18 cellular contexts compared by ENCODE assay signal in genomic region chr17:17089206-17089550, GRCh38. TPM values are rescaled to one million over a fixed set of nuclear protein-coding genes. Genes with fewer than 3 reads are reported as not detected.
DNase-seq lines count a peak whose midpoint lies in the region; ATAC-seq and TF ChIP-seq lines count a peak whose summit lies in the region.
"Had no signal": no experiment of that assay in that cellular context is flagged by ENCODE, and none has a peak within 500 bp of the region (broad histone marks: within the 10 kb centered on the region; RNA-seq: fewer than 3 reads in every experiment).

No MANE protein-coding gene starts in this region.

- H3K9me3 ChIP-seq in Loucy (ENCODE audit: insufficient read depth, low read depth, low read length) (no peaks in the 10 kb centered on the region), skeletal muscle tissue (ENCODE audit: control insufficient read depth in 3 of 3, low read length in 3 of 3) (no peaks in the 10 kb centered on the region)
- H3K9me3 ChIP-seq: esophagus muscularis mucosa had no signal

- H3K27ac ChIP-seq in skeletal muscle tissue (ENCODE audit: low read depth, low read length): peak overlapping the region; percentile 54
- H3K27ac ChIP-seq: esophagus muscularis mucosa had no signal

- no peaks in the 10 kb centered on the region for H3K9me3 Mint-ChIP-seq in activated T-cell treated with anti-CD3 and anti-CD28 coated beads, Interleukin-2, amount 50 U/mL, for 24 hours
- no peaks in the 10 kb centered on the region for H3K9me3 Mint-ChIP-seq in activated naive CD8-positive, alpha-beta T cell treated with anti-CD3 and anti-CD28 coated beads, Interleukin-2, amount 50 U/mL, for 24 hours
- H3K9me3 Mint-ChIP-seq: brain; naive thymus-derived CD8-positive, alpha-beta T cell had no signal

- H3K4me3 Mint-ChIP-seq in activated T-cell treated with anti-CD3 and anti-CD28 coated beads, Interleukin-2, amount 50 U/mL, for 24 hours: no peak overlapping the region
- no peak overlapping the region for H3K4me3 Mint-ChIP-seq in activated naive CD8-positive, alpha-beta T cell treated with anti-CD3 and anti-CD28 coated beads, Interleukin-2, amount 50 U/mL, for 24 hours
- H3K4me3 Mint-ChIP-seq: brain had no signal

- no peaks in the 10 kb centered on the region for H3K9me2 ChIP-seq in Loucy (replicated peaks; ENCODE audit: low read depth, low read length)

- peak overlapping the region; percentile 69 for H3K27ac Mint-ChIP-seq in activated T-cell treated with anti-CD3 and anti-CD28 coated beads, Interleukin-2, amount 50 U/mL, for 24 hours
- peak overlapping the region; percentile 44 for H3K27ac Mint-ChIP-seq in activated naive CD8-positive, alpha-beta T cell treated with anti-CD3 and anti-CD28 coated beads, Interleukin-2, amount 50 U/mL, for 24 hours

- ATAC-seq in activated naive CD8-positive, alpha-beta T cell treated with anti-CD3 and anti-CD28 coated beads, Interleukin-2, amount 50 U/mL, for 24 hours: no peak
- ATAC-seq: naive thymus-derived CD8-positive, alpha-beta T cell had no signal

- peaks cover 50% of the 10 kb centered on the region for H3K36me3 Mint-ChIP-seq in activated T-cell treated with anti-CD3 and anti-CD28 coated beads, Interleukin-2, amount 50 U/mL, for 24 hours (ENCODE audit: low read depth)
- H3K36me3 Mint-ChIP-seq in activated naive CD8-positive, alpha-beta T cell treated with anti-CD3 and anti-CD28 coated beads, Interleukin-2, amount 50 U/mL, for 24 hours (ENCODE audit: low read depth): peaks cover 7% of the 10 kb centered on the region

- no peak overlapping the region for H2AFZ ChIP-seq in Loucy (ENCODE audit: low read length)

- peaks cover 47% of the 10 kb centered on the region for H3K4me1 Mint-ChIP-seq in activated T-cell treated with anti-CD3 and anti-CD28 coated beads, Interleukin-2, amount 50 U/mL, for 24 hours (ENCODE audit: low read depth)
- peaks cover 39% of the 10 kb centered on the region for H3K4me1 Mint-ChIP-seq in activated naive CD8-positive, alpha-beta T cell treated with anti-CD3 and anti-CD28 coated beads, Interleukin-2, amount 50 U/mL, for 24 hours

- H3K9ac ChIP-seq in Loucy (ENCODE audit: low read depth, low read length, poor library complexity, severe bottlenecking) (no peak overlapping the region), skeletal muscle tissue (ENCODE audit: low read depth in 1 of 3, low read length in 3 of 3) (peak overlapping the region in 1 of 3 donors; percentile 50)

- no peaks in the 10 kb centered on the region for H3K27me3 ChIP-seq in Loucy (ENCODE audit: insufficient read depth, low read length, poor library complexity, severe bottlenecking)
- no peaks in the 10 kb centered on the region for H3K27me3 ChIP-seq in skeletal muscle tissue (ENCODE audit: control insufficient read depth in 3 of 3, insufficient read depth in 3 of 3, low read length in 3 of 3)
- H3K27me3 ChIP-seq: esophagus muscularis mucosa had no signal

- H3K4me2 ChIP-seq in Loucy (ENCODE audit: low read depth, low read length, poor library complexity, severe bottlenecking): peak overlapping the region; percentile 39

- no peak for TF ChIP-seq CTCF in Loucy (conservative IDR thresholded peaks at IDR 0.05; ENCODE audit: low read length)

- H3K79me2 ChIP-seq in Loucy (ENCODE audit: insufficient read depth, low read length): peaks cover 54% of the 10 kb centered on the region; the same call in 1 of the 2 replicates

- H3K4me1 ChIP-seq in Loucy (ENCODE audit: insufficient read depth, low read length, poor library complexity, severe bottlenecking) (peaks cover 11% of the 10 kb centered on the region), skeletal muscle tissue (ENCODE audit: control insufficient read depth in 3 of 3, insufficient read depth in 3 of 3, low read length in 3 of 3) (peaks cover 64 to 91% (median 81%) of the 10 kb centered on the region in 3 donors)

- H4K20me1 ChIP-seq in Loucy (ENCODE audit: insufficient read depth, low read length, poor library complexity, severe bottlenecking): peaks cover 10% of the 10 kb centered on the region

- H3K36me3 ChIP-seq in Loucy (ENCODE audit: insufficient read depth, low read length) (peaks cover 64% of the 10 kb centered on the region; the same call in 1 of the 2 replicates), skeletal muscle tissue (ENCODE audit: control insufficient read depth in 3 of 3, insufficient read depth in 3 of 3, low read length in 3 of 3) (peaks cover 5 to 12% (median 8%) of the 10 kb centered on the region in 3 donors)

- no peaks in the 10 kb centered on the region for H3F3A ChIP-seq in Loucy (ENCODE audit: low read depth)

- no peak overlapping the region for H3K4me3 ChIP-seq in Loucy (ENCODE audit: low read length, poor library complexity, severe bottlenecking)
- peak overlapping the region in 1 of 3 donors; percentile 6 for H3K4me3 ChIP-seq in skeletal muscle tissue (ENCODE audit: low read length in 3 of 3)
- H3K4me3 ChIP-seq: esophagus muscularis mucosa had no signal

- DNase-seq in activated T-cell treated with anti-CD3 and anti-CD28 coated beads, Interleukin-2, amount 50 U/mL, for 24 hours: no peak
- no peak for DNase-seq in activated T-cell treated with anti-CD3 and anti-CD28 coated beads, Interleukin-2, amount 50 U/mL, for 1 hour
- no peak for DNase-seq in activated naive CD8-positive, alpha-beta T cell treated with anti-CD3 and anti-CD28 coated beads, Interleukin-2, amount 50 U/mL, for 24 hours
- no peak for DNase-seq in effector CD4-positive, alpha-beta T cell
- DNase-seq in NCI-H1092 (lab: John Stamatoyannopoulos, UW): no peak
- no peak for DNase-seq in COLO668 (lab: John Stamatoyannopoulos, UW; ENCODE audit: unreplicated experiment)
- DNase-seq: activated CD4-positive, alpha-beta T cell treated with anti-CD3 and anti-CD28 coated beads, Interleukin-2, amount 50 U/mL, for 4 hours; dermis blood vessel endothelial cell; H7; Kasumi-1; mammary epithelial cell; NCI-H1436; T-helper 9 cell had no signal

- no peaks in the 10 kb centered on the region for H3K27me3 Mint-ChIP-seq in activated T-cell treated with anti-CD3 and anti-CD28 coated beads, Interleukin-2, amount 50 U/mL, for 24 hours
- H3K27me3 Mint-ChIP-seq in activated naive CD8-positive, alpha-beta T cell treated with anti-CD3 and anti-CD28 coated beads, Interleukin-2, amount 50 U/mL, for 24 hours: no peaks in the 10 kb centered on the region
- H3K27me3 Mint-ChIP-seq: brain; naive thymus-derived CD8-positive, alpha-beta T cell had no signal

RNA-seq across cellular contexts. Expression of gene MPRIP, which starts 46.9 kb away (rescaled TPM):
- 79.3 TPM for total RNA-seq in skeletal muscle tissue
